In the genomic region with DNA sequence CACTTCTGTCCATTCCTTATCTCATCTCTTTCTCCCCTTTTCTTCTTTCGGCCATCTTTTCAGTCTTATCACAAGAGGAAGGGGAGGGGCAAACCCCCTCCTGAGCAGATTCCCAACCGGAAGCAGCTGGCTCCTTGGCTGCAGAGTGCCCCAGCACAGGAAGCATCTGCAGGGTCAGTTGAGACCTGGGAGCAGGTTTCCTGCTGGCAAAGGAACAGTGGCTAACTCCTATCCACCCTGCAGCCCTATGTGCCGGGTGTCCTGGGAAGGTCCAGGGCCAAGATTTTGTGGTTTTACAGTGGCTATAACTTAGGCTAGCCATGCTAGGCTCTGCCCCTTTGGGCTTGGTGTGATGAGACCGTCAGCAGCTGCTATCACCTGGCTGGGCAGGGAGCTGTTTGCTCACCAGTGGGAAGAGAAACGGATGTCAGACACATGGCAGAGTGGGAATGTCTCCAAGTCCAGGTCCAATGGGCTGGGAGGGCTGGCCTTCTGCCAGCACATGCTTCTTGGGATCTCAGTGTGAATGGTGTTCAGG, we compare ENCODE assay signal across 8 cellular contexts. TPM values are rescaled to one million over a fixed set of nuclear protein-coding genes. Genes with fewer than 3 reads are reported as not detected.
DNase-seq lines count a peak whose midpoint lies in the region; ATAC-seq and TF ChIP-seq lines count a peak whose summit lies in the region.

No MANE protein-coding gene starts in this region.

- H3K4me3 ChIP-seq in sigmoid colon (no peak overlapping the region), testis (no peak overlapping the region)

- peak overlapping the region; percentile 89 to 96 for H3K27ac Mint-ChIP-seq in T-cell

- H3K4me1 Mint-ChIP-seq in T-cell, result peaks cover 62 to 95% (median 76%) of the 10 kb centered on the region in 3 donors

- H3K4me1 ChIP-seq in sigmoid colon, result peaks cover 0 to 40% (median 32%) of the 10 kb centered on the region in 4 donors
- peaks cover 41% of the 10 kb centered on the region for H3K4me1 ChIP-seq in testis

- ATAC-seq in T-cell (replicated peaks in 1 of 4) (no peak), Right ventricle myocardium inferior (no peak), HG03565 (IDR thresholded peaks at IDR 0.05; ENCODE audit: unreplicated experiment) (no peak), HG02571 (IDR thresholded peaks at IDR 0.05; ENCODE audit: unreplicated experiment) (no peak)

- peaks cover 32% of the 10 kb centered on the region for H3K36me3 Mint-ChIP-seq in T-cell

- H3K9me3 ChIP-seq in sigmoid colon (no peaks in the 10 kb centered on the region), testis (no peaks in the 10 kb centered on the region)

- WGBS in sigmoid colon, 2 donors, result 12 to 26% methylated on average over 5 of the region's 5 CpGs
- 41 to 42% methylated on average over 2 to 5 of the region's 5 CpGs for WGBS in testis, 2 donors

- peak overlapping the region in 1 of 3 donors; percentile 47 for H3K4me3 Mint-ChIP-seq in T-cell

- H3K27me3 Mint-ChIP-seq in T-cell, result no peaks in the 10 kb centered on the region

- H3K9me3 Mint-ChIP-seq in T-cell, result no peaks in the 10 kb centered on the region

- TF ChIP-seq CTCF in sigmoid colon (IDR thresholded peaks at IDR 0.05), result no peak
- no peak for TF ChIP-seq CTCF in testis (IDR thresholded peaks at IDR 0.05)

- H3K27me3 ChIP-seq in sigmoid colon (no peaks in the 10 kb centered on the region), testis (no peaks in the 10 kb centered on the region)

- TF ChIP-seq POLR2A in sigmoid colon (IDR thresholded peaks at IDR 0.05) (no peak), testis (IDR thresholded peaks at IDR 0.05) (no peak)

- POLR2A ChIA-PET in T-cell (lab: Charles Lee), result interaction anchor here (0.6 to 1.4 kb wide), 3 partner anchors 47 to 1872 kb away, joined by 3 read pairs; partner anchors contain the start of gene MVK (in 1 of the 2)

- intact Hi-C loops in Right ventricle myocardium inferior (cut with DNase I) (no loop called here), sigmoid colon (cut with DNase I) (no loop called here), testis (cut with DNase I; ENCODE audit: low total_unique reads) (loop anchor here (5.0 kb wide), 1 partner anchor 49 kb away; no protein-coding TSS in a partner anchor)

- CTCF ChIA-PET in T-cell (lab: Charles Lee), result interaction anchor here (0.6 to 7.8 kb wide), 7 partner anchors 11 to 50 kb away, joined by 3 to 138 read pairs (median 7); no protein-coding TSS in a partner anchor

- DNase-seq in activated T-cell treated with anti-CD3 and anti-CD28 coated beads, Interleukin-2, amount 50 U/mL, for 48 hours, result peak; percentile 13 to 17
- no peak for DNase-seq in activated T-cell treated with anti-CD3 and anti-CD28 coated beads, Interleukin-2, amount 50 U/mL, for 1 hour
- peak in 1 of 34 experiments; percentile 5 for DNase-seq in T-cell
- DNase-seq in Right ventricle myocardium inferior (ENCODE audit: missing footprints), result peak; percentile 62
- peak; percentile 75 for DNase-seq in sigmoid colon
- DNase-seq in testis, result no peak

- peak overlapping the region; percentile 60 to 78 (median 72) for H3K27ac ChIP-seq in sigmoid colon
- peak overlapping the region in 1 of 2 donors; percentile 72 for H3K27ac ChIP-seq in testis

- TF ChIP-seq EP300 in sigmoid colon (IDR thresholded peaks at IDR 0.05), result no peak

- H3K36me3 ChIP-seq in sigmoid colon (peaks cover 6 to 75% (median 36%) of the 10 kb centered on the region in 4 donors), testis (ENCODE audit: low read depth, missing control alignments) (no peaks in the 10 kb centered on the region)

RNA-seq across cellular contexts. Expression of gene SH2B3, which starts 40.4 kb away (rescaled TPM):
- 10 to 100 TPM; 24.6 to 38.8 (median 28.8) TPM for total RNA-seq in T-cell
- 43.7 TPM for total RNA-seq in Right ventricle myocardium inferior
- total RNA-seq in sigmoid colon, result 10 to 100 TPM; 13.2 to 32.5 (median 14.9) TPM
- polyA plus RNA-seq in sigmoid colon, result 10 to 100 TPM; 10.4 to 14.1 (median 12.0) TPM
- total RNA-seq in testis, result 10 to 100 TPM; 36.9 to 38.1 TPM
- polyA plus RNA-seq in testis (ENCODE audit: insufficient read depth, low read depth, low replicate concordance), result 22.0 TPM

Comparison
In these comparisons a context has a peak if more than half of its experiments do, and no peak if none do; other contexts are left out.
1. DNase-seq: peak in activated T-cell treated with anti-CD3 and anti-CD28 coated beads, Interleukin-2, amount 50 U/mL, for 48 hours (2 of 2), Right ventricle myocardium inferior (single experiment) and sigmoid colon (single experiment); none in activated T-cell treated with anti-CD3 and anti-CD28 coated beads, Interleukin-2, amount 50 U/mL, for 1 hour (single experiment) and testis (single experiment).